In genomic region chr4:159195400-159195799, GRCh38 we compare ENCODE assay signal across 1 cellular context.
A peak's percentile ranks its signal among the peaks of the same experiment; 100 is the strongest.
TF ChIP-seq lines count a peak whose summit lies in the region.

No MANE protein-coding gene starts in this region.

TF ChIP-seq in K562, 482 proteins besides CTCF, POLR2A, EP300 and RAD21 (continued from another document and continues in another):
- TF ChIP-seq ZBTB43 (CRISPR knock-in tag; IDR thresholded peaks at IDR 0.05) (no peak), JUND (IDR thresholded peaks at IDR 0.05; ENCODE audit: borderline replicate concordance, low read depth, low read length) (no peak), JUND (tag; IDR thresholded peaks at IDR 0.05; ENCODE audit: borderline replicate concordance, low read depth, low read length) (no peak), ZNF717 (CRISPR knock-in tag; IDR thresholded peaks at IDR 0.05) (no peak), HMG20A (CRISPR knock-in tag; conservative IDR thresholded peaks at IDR 0.05) (no peak), GABPA (tag; conservative IDR thresholded peaks at IDR 0.05; ENCODE audit: low read depth) (no peak), RHOXF2B (CRISPR knock-in tag; conservative IDR thresholded peaks at IDR 0.05) (no peak), ZNF239 (CRISPR knock-in tag; IDR thresholded peaks at IDR 0.05) (no peak), DDX20 (tag; IDR thresholded peaks at IDR 0.05; ENCODE audit: low read depth) (no peak), ZMIZ1 (IDR thresholded peaks at IDR 0.05; ENCODE audit: low read depth in 2 of 2, low read length in 2 of 2) (peak in 1 of 2 experiments; percentile 80; a peak in 2 of 4 replicates), NBN (IDR thresholded peaks at IDR 0.05; ENCODE audit: low read depth) (no peak), E4F1 (CRISPR knock-in tag; IDR thresholded peaks at IDR 0.05; ENCODE audit: borderline replicate concordance) (no peak), RBM39 (optimal IDR thresholded peaks at IDR 0.05; ENCODE audit: low read depth, low read length) (no peak), HMG20B (CRISPR knock-in tag; IDR thresholded peaks at IDR 0.05) (no peak), ZNF165 (CRISPR knock-in tag; IDR thresholded peaks at IDR 0.05; ENCODE audit: borderline replicate concordance) (no peak), RBM17 (IDR thresholded peaks at IDR 0.05; ENCODE audit: borderline replicate concordance, low read depth, low read length) (no peak), FOXK1 (CRISPR knock-in tag; IDR thresholded peaks at IDR 0.05; ENCODE audit: borderline replicate concordance) (no peak), OTX1 (CRISPR knock-in tag; IDR thresholded peaks at IDR 0.05) (no peak), NFATC3 (IDR thresholded peaks at IDR 0.05) (no peak), BHLHE40 (IDR thresholded peaks at IDR 0.05; ENCODE audit: low read length) (no peak), TARDBP (IDR thresholded peaks at IDR 0.05) (no peak), MECOM (CRISPR knock-in tag; IDR thresholded peaks at IDR 0.05) (no peak), KDM1A (IDR thresholded peaks at IDR 0.05) (peak; percentile 87 to 89), PHB (CRISPR knock-in tag; IDR thresholded peaks at IDR 0.05) (no peak), SMAD4 (CRISPR knock-in tag; conservative IDR thresholded peaks at IDR 0.05) (peak; percentile 73), PREB (CRISPR knock-in tag; IDR thresholded peaks at IDR 0.05) (no peak), CAMTA2 (CRISPR knock-in tag; conservative IDR thresholded peaks at IDR 0.05) (no peak), CC2D1A (IDR thresholded peaks at IDR 0.05) (peak; percentile 87; the same call in 1 of the 2 replicates), ZNF431 (CRISPR knock-in tag; IDR thresholded peaks at IDR 0.05) (no peak), MTF1 (CRISPR knock-in tag; IDR thresholded peaks at IDR 0.05; ENCODE audit: borderline replicate concordance) (no peak), HNRNPUL1 (IDR thresholded peaks at IDR 0.05; ENCODE audit: low read length) (no peak), ETV5 (CRISPR knock-in tag; IDR thresholded peaks at IDR 0.05; ENCODE audit: low read depth) (no peak), STAT5A (IDR thresholded peaks at IDR 0.05; ENCODE audit: borderline replicate concordance, low read length) (peak; percentile 93), XRCC3 (IDR thresholded peaks at IDR 0.05) (no peak), MAZ (CRISPR knock-in tag; conservative IDR thresholded peaks at IDR 0.05 in 1 of 2, IDR thresholded peaks at IDR 0.05 in 1 of 2) (no peak), ZNF695 (CRISPR knock-in tag; IDR thresholded peaks at IDR 0.05) (no peak), ETV6 (IDR thresholded peaks at IDR 0.05; ENCODE audit: borderline replicate concordance in 1 of 2, low read depth in 2 of 2, low read length in 1 of 2) (no peak), ETV6 (CRISPR knock-in tag; IDR thresholded peaks at IDR 0.05; ENCODE audit: borderline replicate concordance) (no peak), ZSCAN32 (CRISPR knock-in tag; IDR thresholded peaks at IDR 0.05) (no peak), SLC30A9 (CRISPR knock-in tag; IDR thresholded peaks at IDR 0.05) (no peak), RBM34 (IDR thresholded peaks at IDR 0.05; ENCODE audit: borderline replicate concordance, insufficient read depth, low read length) (no peak), SUPT5H (IDR thresholded peaks at IDR 0.05) (no peak), BRD9 (IDR thresholded peaks at IDR 0.05; ENCODE audit: low read depth, partially characterized antibody) (no peak), PTTG1 (tag; IDR thresholded peaks at IDR 0.05; ENCODE audit: low read depth) (no peak), MCM2 (IDR thresholded peaks at IDR 0.05; ENCODE audit: low read depth) (no peak), MXD1 (CRISPR knock-in tag; IDR thresholded peaks at IDR 0.05; ENCODE audit: borderline replicate concordance, poor library complexity, severe bottlenecking) (no peak), HNRNPH1 (optimal IDR thresholded peaks at IDR 0.05; ENCODE audit: low read depth, low read length) (no peak), KLF10 (CRISPR knock-in tag; IDR thresholded peaks at IDR 0.05) (no peak), ZNF384 (IDR thresholded peaks at IDR 0.05; ENCODE audit: low read depth, low read length) (no peak), PHF21A (IDR thresholded peaks at IDR 0.05; ENCODE audit: borderline replicate concordance, low read depth) (no peak), ZNF589 (CRISPR knock-in tag; IDR thresholded peaks at IDR 0.05; ENCODE audit: low read depth) (0 out of 2 replicates have a peak, but pooled peaks have one; percentile 20), ZNF507 (tag; conservative IDR thresholded peaks at IDR 0.05) (no peak), ZKSCAN8 (CRISPR knock-in tag; IDR thresholded peaks at IDR 0.05) (no peak), HDAC6 (IDR thresholded peaks at IDR 0.05; ENCODE audit: low read depth, low read length) (no peak), SNRNP70 (optimal IDR thresholded peaks at IDR 0.05; ENCODE audit: low read depth, low read length) (no peak), KDM4B (IDR thresholded peaks at IDR 0.05; ENCODE audit: borderline replicate concordance in 2 of 2, low read depth in 1 of 2) (no peak)
- TF ChIP-seq, protein P1, sequence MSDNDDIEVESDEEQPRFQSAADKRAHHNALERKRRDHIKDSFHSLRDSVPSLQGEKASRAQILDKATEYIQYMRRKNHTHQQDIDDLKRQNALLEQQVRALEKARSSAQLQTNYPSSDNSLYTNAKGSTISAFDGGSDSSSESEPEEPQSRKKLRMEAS (CRISPR knock-in tag; IDR thresholded peaks at IDR 0.05), result no peak
- TF ChIP-seq, protein P2, sequence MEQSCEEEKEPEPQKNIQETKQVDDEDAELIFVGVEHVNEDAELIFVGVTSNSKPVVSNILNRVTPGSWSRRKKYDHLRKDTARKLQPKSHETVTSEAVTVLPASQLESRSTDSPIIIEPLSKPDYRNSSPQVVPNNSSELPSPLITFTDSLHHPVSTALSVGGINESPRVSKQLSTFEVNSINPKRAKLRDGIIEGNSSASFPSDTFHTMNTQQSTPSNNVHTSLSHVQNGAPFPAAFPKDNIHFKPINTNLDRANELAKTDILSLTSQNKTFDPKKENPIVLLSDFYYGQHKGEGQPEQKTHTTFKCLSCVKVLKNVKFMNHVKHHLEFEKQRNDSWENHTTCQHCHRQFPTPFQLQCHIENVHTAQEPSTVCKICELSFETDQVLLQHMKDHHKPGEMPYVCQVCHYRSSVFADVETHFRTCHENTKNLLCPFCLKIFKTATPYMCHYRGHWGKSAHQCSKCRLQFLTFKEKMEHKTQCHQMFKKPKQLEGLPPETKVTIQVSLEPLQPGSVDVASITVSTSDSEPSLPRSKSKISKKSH (CRISPR knock-in tag; IDR thresholded peaks at IDR 0.05), result no peak
- TF ChIP-seq, protein P3, sequence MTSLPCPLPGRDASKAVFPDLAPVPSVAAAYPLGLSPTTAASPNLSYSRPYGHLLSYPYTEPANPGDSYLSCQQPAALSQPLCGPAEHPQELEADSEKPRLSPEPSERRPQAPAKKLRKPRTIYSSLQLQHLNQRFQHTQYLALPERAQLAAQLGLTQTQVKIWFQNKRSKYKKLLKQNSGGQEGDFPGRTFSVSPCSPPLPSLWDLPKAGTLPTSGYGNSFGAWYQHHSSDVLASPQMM (CRISPR knock-in tag; IDR thresholded peaks at IDR 0.05), result no peak
- TF ChIP-seq, protein P4, sequence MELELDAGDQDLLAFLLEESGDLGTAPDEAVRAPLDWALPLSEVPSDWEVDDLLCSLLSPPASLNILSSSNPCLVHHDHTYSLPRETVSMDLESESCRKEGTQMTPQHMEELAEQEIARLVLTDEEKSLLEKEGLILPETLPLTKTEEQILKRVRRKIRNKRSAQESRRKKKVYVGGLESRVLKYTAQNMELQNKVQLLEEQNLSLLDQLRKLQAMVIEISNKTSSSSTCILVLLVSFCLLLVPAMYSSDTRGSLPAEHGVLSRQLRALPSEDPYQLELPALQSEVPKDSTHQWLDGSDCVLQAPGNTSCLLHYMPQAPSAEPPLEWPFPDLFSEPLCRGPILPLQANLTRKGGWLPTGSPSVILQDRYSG (tag; conservative IDR thresholded peaks at IDR 0.05; ENCODE audit: low read depth), result no peak
- TF ChIP-seq, protein P5, sequence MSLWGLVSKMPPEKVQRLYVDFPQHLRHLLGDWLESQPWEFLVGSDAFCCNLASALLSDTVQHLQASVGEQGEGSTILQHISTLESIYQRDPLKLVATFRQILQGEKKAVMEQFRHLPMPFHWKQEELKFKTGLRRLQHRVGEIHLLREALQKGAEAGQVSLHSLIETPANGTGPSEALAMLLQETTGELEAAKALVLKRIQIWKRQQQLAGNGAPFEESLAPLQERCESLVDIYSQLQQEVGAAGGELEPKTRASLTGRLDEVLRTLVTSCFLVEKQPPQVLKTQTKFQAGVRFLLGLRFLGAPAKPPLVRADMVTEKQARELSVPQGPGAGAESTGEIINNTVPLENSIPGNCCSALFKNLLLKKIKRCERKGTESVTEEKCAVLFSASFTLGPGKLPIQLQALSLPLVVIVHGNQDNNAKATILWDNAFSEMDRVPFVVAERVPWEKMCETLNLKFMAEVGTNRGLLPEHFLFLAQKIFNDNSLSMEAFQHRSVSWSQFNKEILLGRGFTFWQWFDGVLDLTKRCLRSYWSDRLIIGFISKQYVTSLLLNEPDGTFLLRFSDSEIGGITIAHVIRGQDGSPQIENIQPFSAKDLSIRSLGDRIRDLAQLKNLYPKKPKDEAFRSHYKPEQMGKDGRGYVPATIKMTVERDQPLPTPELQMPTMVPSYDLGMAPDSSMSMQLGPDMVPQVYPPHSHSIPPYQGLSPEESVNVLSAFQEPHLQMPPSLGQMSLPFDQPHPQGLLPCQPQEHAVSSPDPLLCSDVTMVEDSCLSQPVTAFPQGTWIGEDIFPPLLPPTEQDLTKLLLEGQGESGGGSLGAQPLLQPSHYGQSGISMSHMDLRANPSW (CRISPR knock-in tag; IDR thresholded peaks at IDR 0.05), result no peak
